8 cellular contexts compared by ENCODE assay signal in the genomic region with DNA sequence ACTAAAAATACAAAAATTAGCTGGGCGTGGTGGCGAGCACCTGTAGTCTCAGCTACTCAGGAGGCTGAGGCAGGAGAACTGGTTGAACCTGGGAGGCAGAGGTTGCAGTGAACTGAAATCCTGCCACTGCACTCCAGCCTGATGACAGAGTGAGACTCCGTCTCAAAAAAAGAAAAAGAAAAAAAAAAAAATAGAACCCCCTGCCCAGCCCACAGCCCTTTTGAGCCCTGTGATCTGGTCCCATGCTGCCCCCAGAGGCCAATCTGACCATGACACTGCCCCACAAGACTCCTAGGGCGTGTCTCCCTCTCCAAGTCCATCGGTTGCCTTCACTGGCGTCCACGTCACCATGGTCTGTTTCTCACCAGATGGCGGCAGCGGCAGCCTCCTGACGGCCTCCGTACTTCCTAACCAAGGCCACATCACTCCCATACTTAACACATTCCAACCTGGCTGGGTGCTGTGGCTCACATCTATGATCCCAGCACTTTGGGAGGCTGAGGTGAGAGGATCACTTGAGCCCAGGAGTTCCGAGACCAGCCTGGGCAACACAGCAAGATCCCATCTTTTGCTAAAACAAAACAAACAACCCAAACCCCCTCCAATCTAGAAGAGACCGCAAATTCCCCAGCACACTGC. TPM values are rescaled to one million over a fixed set of nuclear protein-coding genes. Genes with fewer than 3 reads are reported as not detected.
DNase-seq lines count a peak whose midpoint lies in the region; ATAC-seq and TF ChIP-seq lines count a peak whose summit lies in the region.
"Had no signal": no experiment of that assay in that cellular context is flagged by ENCODE, and none has a peak within 500 bp of the region (broad histone marks: within the 10 kb centered on the region; RNA-seq: fewer than 3 reads in every experiment).

No MANE protein-coding gene starts in this region.

- DNase-seq in DMS53 treated with DMSO at 0.1 percent for 48 hours (lab: John Stamatoyannopoulos, UW; ENCODE audit: unreplicated experiment) (peak; percentile 28), cardiac muscle cell (ENCODE audit: low read depth in 1 of 2, low spot score in 1 of 2) (peak; percentile 48 to 57), spleen (no peak), NCI-H1417 treated with DMSO at 0.1 percent for 48 hours (lab: John Stamatoyannopoulos, UW) (no peak)

- ATAC-seq in HG02981 (IDR thresholded peaks at IDR 0.05; ENCODE audit: unreplicated experiment) (peak; percentile 43), HG03159 (IDR thresholded peaks at IDR 0.05; ENCODE audit: unreplicated experiment) (no peak)

- H3K27me3 ChIP-seq in cardiac muscle cell (no peaks in the 10 kb centered on the region), spleen (replicated peaks in 1 of 7) (peaks cover 0 to 11% (median 0%) of the 10 kb centered on the region in 7 donors)

- intact Hi-C loops in spleen (cut with DNase I; ENCODE audit: low total_unique reads), result no loop called here

- H3K27ac ChIP-seq in cardiac muscle cell (no peak overlapping the region), spleen (no peak overlapping the region)

- H3K4me1 ChIP-seq in cardiac muscle cell (ENCODE audit: low read depth) (peaks cover 6% of the 10 kb centered on the region), spleen (peaks cover 0 to 18% (median 10%) of the 10 kb centered on the region in 6 donors)

- H3K36me3 ChIP-seq in cardiac muscle cell (peaks cover 7% of the 10 kb centered on the region), spleen (peaks cover 0 to 75% (median 35%) of the 10 kb centered on the region in 6 donors)

- TF ChIP-seq CTCF in WI38 (IDR thresholded peaks at IDR 0.05; ENCODE audit: low read depth, low read length) (peak; percentile 67), cardiac muscle cell (IDR thresholded peaks at IDR 0.05; ENCODE audit: low read depth, low read length) (peak; percentile 67), spleen (IDR thresholded peaks at IDR 0.05 in 8 of 11, conservative IDR thresholded peaks at IDR 0.05 in 3 of 11) (peak in 9 of 11 experiments; percentile 15 to 70 (median 50))

- 61 to 72% (median 62%) methylated on average over 13 of the region's 13 CpGs for WGBS in spleen, 5 donors

- H3K4me3 ChIP-seq in WI38 (ENCODE audit: low read depth, low read length), result no peak overlapping the region
- H3K4me3 ChIP-seq in cardiac muscle cell, result no peak overlapping the region
- H3K4me3 ChIP-seq in spleen, result no peak overlapping the region

- TF ChIP-seq POLR2A in spleen (IDR thresholded peaks at IDR 0.05), result no peak

- H3K9me3 ChIP-seq in cardiac muscle cell (ENCODE audit: low read depth), result no peaks in the 10 kb centered on the region
- H3K9me3 ChIP-seq in spleen, result no peaks in the 10 kb centered on the region

RNA-seq across cellular contexts. Expression of gene STX1A, which starts 18.0 kb away (rescaled TPM):
- total RNA-seq in cardiac muscle cell (14.4 and 20.6 TPM in 2 replicates), spleen (1 to 10 TPM; 4.2 to 7.8 (median 5.6) TPM)
- polyA plus RNA-seq in cardiac muscle cell (9.8 and 11.8 TPM in 2 replicates), spleen (1 to 10 TPM; 1.3 to 3.1 (median 1.8) TPM)

RNA-seq across cellular contexts. Expression of gene BUD23, which starts 18.1 kb away (rescaled TPM):
- total RNA-seq in cardiac muscle cell (63.9 and 100.0 TPM in 2 replicates), spleen (10 to 100 TPM; 44.2 to 54.8 (median 54.0) TPM)
- polyA plus RNA-seq in cardiac muscle cell (141 and 170 TPM in 2 replicates), spleen (10 to 100 TPM; 62.5 to 71.4 (median 70.7) TPM)

RNA-seq across cellular contexts. Expression of gene DNAJC30, which starts 18.2 kb away (rescaled TPM):
- 9.9 and 10.1 TPM in 2 replicates for total RNA-seq in cardiac muscle cell
- 23.4 and 24.3 TPM in 2 replicates for polyA plus RNA-seq in cardiac muscle cell
- total RNA-seq in spleen, result 10 to 100 TPM in 2 of 7 donors, 1 to 10 TPM in 5; 5.6 to 12.7 (median 8.6) TPM
- 10 to 100 TPM in 1 of 3 donors, 1 to 10 TPM in 2; 6.1 to 10.3 (median 8.7) TPM for polyA plus RNA-seq in spleen

RNA-seq across cellular contexts. Expression of gene VPS37D, which starts 33.8 kb away (rescaled TPM):
- total RNA-seq in cardiac muscle cell, result 31.0 and 32.0 TPM in 2 replicates
- polyA plus RNA-seq in cardiac muscle cell, result 14.6 and 19.8 TPM in 2 replicates
- total RNA-seq in spleen, result 1 to 10 TPM in 4 of 7 donors, under 1 TPM in 3; 0.23 to 1.6 (median 1.0) TPM
- polyA plus RNA-seq in spleen, result 1 to 10 TPM in 1 of 3 donors, under 1 TPM in 2; 0.80 to 1.0 (median 0.86) TPM
- total RNA-seq: T-helper 2 cell treated with Interferon-gamma antibody and Interleukin-4, amounts not matched to agents 100 ng/mL and 5 ng/mL, for 36 hours had no signal

RNA-seq across cellular contexts. Expression of gene ABHD11, which starts 37.1 kb away (rescaled TPM):
- 30.9 and 48.9 TPM in 2 replicates for total RNA-seq in cardiac muscle cell
- polyA plus RNA-seq in cardiac muscle cell, result 42.2 and 59.6 TPM in 2 replicates
- total RNA-seq in spleen, result 10 to 100 TPM; 11.4 to 26.0 (median 20.6) TPM
- 10 to 100 TPM; 13.3 to 17.6 (median 16.3) TPM for polyA plus RNA-seq in spleen

Comparison
In these comparisons a context has a peak if more than half of its experiments do, and no peak if none do; other contexts are left out.
1. DNase-seq: peak in DMS53 treated with DMSO at 0.1 percent for 48 hours (single experiment) and cardiac muscle cell (2 of 2); none in spleen (single experiment) and NCI-H1417 treated with DMSO at 0.1 percent for 48 hours (single experiment).
2. Peak in every context shown above with its lines, with median percentiles within 50 percentile points of each other: CTCF ChIP-seq.